ENCODE assay signal across 12 cellular contexts in the genomic region with DNA sequence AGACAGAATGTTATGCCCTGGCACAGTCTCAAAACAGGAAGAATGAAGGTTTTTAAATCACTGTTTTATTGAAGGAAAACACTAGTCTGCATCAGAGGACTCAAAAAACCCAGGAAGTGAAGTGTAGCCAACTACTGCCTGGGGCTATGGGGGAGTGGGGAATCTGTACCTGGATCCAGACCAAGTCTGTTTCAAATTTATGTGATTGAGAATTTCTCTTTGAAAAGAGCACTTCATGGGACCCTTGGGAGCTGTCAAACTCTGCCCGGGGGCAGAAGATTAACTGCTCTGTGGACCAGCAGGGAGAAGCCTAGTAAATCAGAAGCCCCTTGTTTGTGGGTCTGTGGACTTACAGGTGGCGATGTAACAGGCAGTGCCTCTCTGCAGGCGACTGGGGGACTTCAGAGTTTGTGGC. TPM values are rescaled to one million over a fixed set of nuclear protein-coding genes. Genes with fewer than 3 reads are reported as not detected.
DNase-seq lines count a peak whose midpoint lies in the region; ATAC-seq and TF ChIP-seq lines count a peak whose summit lies in the region.
"Had no signal": no experiment of that assay in that cellular context is flagged by ENCODE, and none has a peak within 500 bp of the region (broad histone marks: within the 10 kb centered on the region; RNA-seq: fewer than 3 reads in every experiment).

No MANE protein-coding gene starts in this region.

- no peak for ATAC-seq in GM19452 (IDR thresholded peaks at IDR 0.05; ENCODE audit: unreplicated experiment)

- H3K27me3 ChIP-seq in HUES64 (ENCODE audit: insufficient read depth, low read length) (no peaks in the 10 kb centered on the region), brain microvascular endothelial cell (replicated peaks) (no peaks in the 10 kb centered on the region)
- no peaks in the 10 kb centered on the region for H3K27me3 ChIP-seq in effector memory CD4-positive, alpha-beta T cell (replicated peaks; ENCODE audit: control insufficient read depth, insufficient read depth, low read length, poor library complexity, severe bottlenecking)
- H3K27me3 ChIP-seq: tibial nerve had no signal

- no peak for TF ChIP-seq CTCF in brain microvascular endothelial cell (IDR thresholded peaks at IDR 0.05; ENCODE audit: low read depth, low read length, missing control alignments)

- 27% methylated on average over 3 of the region's 3 CpGs for WGBS in HUES64
- WGBS in mesodermal cell (ENCODE audit: insufficient coverage in 2 of 2), 2 experiments: 30 to 57% methylated on average over 1 to 2 of the region's 3 CpGs

- peak; percentile 79 for DNase-seq in DMS79 (lab: John Stamatoyannopoulos, UW)
- peak; percentile 92 for DNase-seq in SK-N-MC (ENCODE audit: low read depth, low spot score)
- no peak for DNase-seq in effector memory CD4-positive, alpha-beta T cell
- DNase-seq in globus pallidus (ENCODE audit: low spot score): no peak
- DNase-seq in brain microvascular endothelial cell: no peak
- DNase-seq: CD4-positive, alpha-beta memory T cell; hippocampal formation; OCI-M1 had no signal

- no peak overlapping the region for H3K4me3 ChIP-seq in HUES64 (ENCODE audit: low read length)
- peak overlapping the region; percentile 25 for H3K4me3 ChIP-seq in SK-N-MC
- no peak overlapping the region for H3K4me3 ChIP-seq in mesodermal cell (ENCODE audit: extremely low read depth, insufficient read depth, low read length, poor library complexity, severe bottlenecking)
- H3K4me3 ChIP-seq in effector memory CD4-positive, alpha-beta T cell (ENCODE audit: insufficient read depth, low read depth, low read length, poor library complexity, severe bottlenecking): no peak overlapping the region
- H3K4me3 ChIP-seq in brain microvascular endothelial cell (ENCODE audit: low read depth, low read length): no peak overlapping the region
- H3K4me3 ChIP-seq: tibial nerve had no signal

- H3K4me1 ChIP-seq in HUES64 (ENCODE audit: insufficient read depth, low read length): peaks cover 22% of the 10 kb centered on the region
- peaks cover 15% of the 10 kb centered on the region for H3K4me1 ChIP-seq in mesodermal cell (ENCODE audit: control insufficient read depth, insufficient read depth, low read length, poor library complexity, severe bottlenecking)
- no peaks in the 10 kb centered on the region for H3K4me1 ChIP-seq in effector memory CD4-positive, alpha-beta T cell (ENCODE audit: control insufficient read depth, insufficient read depth, low read length, poor library complexity, severe bottlenecking)

- in situ Hi-C loops in brain microvascular endothelial cell (cut with HindIII; ENCODE audit: low pct_ligation_motif_present, low sequenced_read_pairs): no loop called here

- H3K36me3 ChIP-seq in HUES64 (ENCODE audit: insufficient read depth, low read length) (no peaks in the 10 kb centered on the region), SK-N-MC (ENCODE audit: insufficient read depth, low read length) (no peaks in the 10 kb centered on the region), mesodermal cell (ENCODE audit: control insufficient read depth, insufficient read depth, low read length) (no peaks in the 10 kb centered on the region), brain microvascular endothelial cell (replicated peaks) (no peaks in the 10 kb centered on the region)
- H3K36me3 ChIP-seq in effector memory CD4-positive, alpha-beta T cell (ENCODE audit: control insufficient read depth, insufficient read depth, low read length): no peaks in the 10 kb centered on the region
- H3K36me3 ChIP-seq: tibial nerve had no signal

- H3K27ac ChIP-seq in HUES64 (ENCODE audit: low read depth, low read length) (peak overlapping the region; percentile 36), SK-N-MC (peak overlapping the region; percentile 52; the same call in 1 of the 2 replicates), mesodermal cell (ENCODE audit: low read depth, low read length, severe bottlenecking) (peak overlapping the region; percentile 36), brain microvascular endothelial cell (no peak overlapping the region)
- no peak overlapping the region for H3K27ac ChIP-seq in effector memory CD4-positive, alpha-beta T cell (ENCODE audit: insufficient read depth, low read length, poor library complexity, severe bottlenecking)
- H3K27ac ChIP-seq: tibial nerve had no signal

- no peaks in the 10 kb centered on the region for H3K9me3 ChIP-seq in HUES64 (ENCODE audit: insufficient read depth, low read depth, low read length)
- 0 out of 2 replicates have a peak, but pooled peaks cover 2% of the 10 kb centered on the region for H3K9me3 ChIP-seq in SK-N-MC (ENCODE audit: low read depth, low read length)
- H3K9me3 ChIP-seq in mesodermal cell (ENCODE audit: control insufficient read depth, low read length): no peaks in the 10 kb centered on the region
- H3K9me3 ChIP-seq in effector memory CD4-positive, alpha-beta T cell (ENCODE audit: control insufficient read depth, low read length): no peaks in the 10 kb centered on the region
- H3K9me3 ChIP-seq: tibial nerve had no signal

- H3K9ac ChIP-seq in HUES64 (ENCODE audit: low read depth, low read length) (no peak overlapping the region), SK-N-MC (ENCODE audit: insufficient read length) (no peak overlapping the region)

RNA-seq across cellular contexts. Expression of a gene that starts 45.3 kb away (rescaled TPM):
- polyA plus RNA-seq in HUES64 (2013, experiment 1 of 2): 4.2 TPM
- 5.3 TPM for polyA plus RNA-seq in HUES64 (2013, experiment 2 of 2)
- 29.1 TPM for polyA plus RNA-seq in mesodermal cell (2013, experiment 1 of 2)
- polyA plus RNA-seq in mesodermal cell (2013, experiment 2 of 2): 24.1 TPM

Comparison
In these comparisons a context has a peak if more than half of its experiments do, and no peak if none do; other contexts are left out.
1. DNase-seq: peak in DMS79 (single experiment) and SK-N-MC (single experiment); none in effector memory CD4-positive, alpha-beta T cell (0 of 3), globus pallidus (single experiment) and brain microvascular endothelial cell (single experiment).
2. H3K27ac ChIP-seq: peak in HUES64 (single experiment), SK-N-MC (single experiment) and mesodermal cell (single experiment); none in effector memory CD4-positive, alpha-beta T cell (single experiment) and brain microvascular endothelial cell (single experiment).